35 cellular contexts compared by ENCODE assay signal in the genomic region with DNA sequence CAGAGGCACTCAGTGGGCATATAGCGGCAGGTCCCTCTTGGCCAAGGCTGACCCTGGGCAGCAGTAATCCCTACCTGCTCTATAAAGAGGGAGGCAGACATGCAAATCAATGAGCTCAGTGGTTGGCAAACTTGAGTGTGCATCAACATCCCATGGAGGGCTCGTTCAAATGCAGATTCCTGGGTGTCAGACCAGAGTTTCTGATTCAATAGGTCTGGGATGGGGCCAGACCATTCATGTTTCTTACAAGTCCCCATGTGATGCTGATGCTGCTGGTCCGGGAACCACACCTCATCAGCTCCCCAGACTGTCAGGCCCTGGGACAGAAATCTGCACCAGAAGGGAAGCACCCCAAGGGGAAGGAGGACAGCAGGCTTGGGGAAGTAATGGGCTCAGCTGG.
"Had no signal": no experiment of that assay in that cellular context is flagged by ENCODE, and none has a peak within 500 bp of the region (broad histone marks: within the 10 kb centered on the region; RNA-seq: fewer than 3 reads in every experiment).

No MANE protein-coding gene starts in this region.

- H3K4me1 ChIP-seq: adrenal gland, breast epithelium had no signal

- H3K4me3 Mint-ChIP-seq: activated CD4-positive, alpha-beta memory T cell treated with anti-CD3 and anti-CD28 coated beads, Interleukin-2, amount 10 ng/mL, durations not matched to agents 7 days and 5 days; activated CD4-positive, alpha-beta T cell treated with anti-CD3 and anti-CD28 coated beads for 36 hours; activated CD4-positive, alpha-beta T cell treated with anti-CD3 and anti-CD28 coated beads, Interleukin-2, amount 10 ng/mL, durations not matched to agents 7 days and 5 days; activated naive CD4-positive, alpha-beta T cell treated with anti-CD3 and anti-CD28 coated beads for 36 hours; activated naive CD8-positive, alpha-beta T cell treated with anti-CD3 and anti-CD28 coated beads for 36 hours; activated T-cell treated with anti-CD3 and anti-CD28 coated beads, Interleukin-2, amount 50 U/mL, for 4 hours; activated T-cell treated with anti-CD3 and anti-CD28 coated beads, Interleukin-2, amount 50 U/mL, for 72 hours; activated T-helper 1 cell treated with anti-CD3 and anti-CD28 coated beads, Interleukin-12 subunit alpha, Interleukin-12 subunit beta, Interleukin-2, Interleukin-4 antibody, amounts not matched to agents 30 ng/mL and 10 ng/mL and 1 ng/mL, durations not matched to agents 14 hours and 24 hours and 36 hours; activated T-helper 17 cell treated with anti-CD3 and anti-CD28 coated beads, Interleukin-2, amount 50 U/mL, for 72 hours; T-helper 1 cell treated with Interleukin-12 subunit alpha and Interleukin-12 subunit beta and Interleukin-4 antibody, amounts not matched to agents 30 μg/mL and 1 μg/mL, for 36 hours; T-helper 2 cell treated with Interferon-gamma antibody and Interleukin-4, amounts not matched to agents 5 μg/mL and 100 μg/mL, for 36 hours had no signal

- H3K27ac Mint-ChIP-seq: activated CD4-positive, alpha-beta memory T cell treated with anti-CD3 and anti-CD28 coated beads, Interleukin-2, amount 10 ng/mL, durations not matched to agents 7 days and 5 days; activated CD4-positive, alpha-beta T cell treated with anti-CD3 and anti-CD28 coated beads for 36 hours; activated CD4-positive, alpha-beta T cell treated with anti-CD3 and anti-CD28 coated beads, Interleukin-2, amount 10 ng/mL, durations not matched to agents 7 days and 5 days; activated naive CD4-positive, alpha-beta T cell treated with anti-CD3 and anti-CD28 coated beads for 36 hours; activated naive CD8-positive, alpha-beta T cell treated with anti-CD3 and anti-CD28 coated beads for 36 hours; activated T-cell treated with anti-CD3 and anti-CD28 coated beads, Interleukin-2, amount 50 U/mL, for 72 hours; activated T-helper 1 cell treated with anti-CD3 and anti-CD28 coated beads, Interleukin-12 subunit alpha, Interleukin-12 subunit beta, Interleukin-2, Interleukin-4 antibody, amounts not matched to agents 30 ng/mL and 10 ng/mL and 1 ng/mL, durations not matched to agents 14 hours and 24 hours and 36 hours; activated T-helper 17 cell treated with anti-CD3 and anti-CD28 coated beads, Interleukin-2, amount 50 U/mL, for 72 hours; T-helper 1 cell treated with Interleukin-12 subunit alpha and Interleukin-12 subunit beta and Interleukin-4 antibody, amounts not matched to agents 30 μg/mL and 1 μg/mL, for 36 hours; T-helper 2 cell treated with Interferon-gamma antibody and Interleukin-4, amounts not matched to agents 5 μg/mL and 100 μg/mL, for 36 hours had no signal

- H3K36me3 ChIP-seq: adrenal gland, brain microvascular endothelial cell, breast epithelium had no signal

- H3K36me3 Mint-ChIP-seq: activated naive CD4-positive, alpha-beta T cell treated with anti-CD3 and anti-CD28 coated beads, Interleukin-2, amount 50 U/mL, for 72 hours; activated naive CD8-positive, alpha-beta T cell treated with anti-CD3 and anti-CD28 coated beads for 36 hours had no signal

- H3K9me3 ChIP-seq: adrenal gland, body of pancreas, breast epithelium had no signal

- H3K4me1 Mint-ChIP-seq: activated CD4-positive, alpha-beta memory T cell treated with anti-CD3 and anti-CD28 coated beads, Interleukin-2, amount 10 ng/mL, durations not matched to agents 7 days and 5 days; activated CD4-positive, alpha-beta T cell treated with anti-CD3 and anti-CD28 coated beads for 36 hours; activated CD4-positive, alpha-beta T cell treated with anti-CD3 and anti-CD28 coated beads, Interleukin-2, amount 10 ng/mL, durations not matched to agents 7 days and 5 days; activated naive CD8-positive, alpha-beta T cell treated with anti-CD3 and anti-CD28 coated beads for 36 hours; activated T-helper 17 cell treated with anti-CD3 and anti-CD28 coated beads, Interleukin-2, amount 50 U/mL, for 72 hours had no signal

- DNase-seq: activated CD4-positive, alpha-beta memory T cell treated with anti-CD3 and anti-CD28 coated beads, Interleukin-2, amount 10 ng/mL, durations not matched to agents 7 days and 5 days; activated CD4-positive, alpha-beta T cell treated with anti-CD3 and anti-CD28 coated beads for 1 hour; activated CD4-positive, alpha-beta T cell treated with anti-CD3 and anti-CD28 coated beads for 36 hours; activated CD4-positive, alpha-beta T cell treated with anti-CD3 and anti-CD28 coated beads for 48 hours; activated CD4-positive, alpha-beta T cell treated with anti-CD3 and anti-CD28 coated beads, Interleukin-2, amount 10 ng/mL, durations not matched to agents 7 days and 5 days; activated CD4-positive, alpha-beta T cell treated with anti-CD3 and anti-CD28 coated beads, Interleukin-2, amount 50 U/mL, for 48 hours; activated CD4-positive, CD25-positive, alpha-beta regulatory T cell; activated CD8-positive, alpha-beta memory T cell treated with anti-CD3 and anti-CD28 coated beads, Interleukin-2, amount 50 U/mL, for 4 hours; activated effector memory CD4-positive, alpha-beta T cell treated with anti-CD3 and anti-CD28 coated beads, Interleukin-2, amount 50 U/mL, for 16 hours; activated gamma-delta T cell treated with Interleukin-2 at 50 U/mL for 16 hours; activated naive CD4-positive, alpha-beta T cell; activated naive CD4-positive, alpha-beta T cell treated with anti-CD3 and anti-CD28 coated beads for 36 hours; activated naive CD4-positive, alpha-beta T cell treated with anti-CD3 and anti-CD28 coated beads, Interleukin-2, amount 50 U/mL, for 16 hours; activated naive CD8-positive, alpha-beta T cell treated with anti-CD3 and anti-CD28 coated beads for 36 hours; activated T-cell treated with anti-CD3 and anti-CD28 coated beads for 4 hours; activated T-cell treated with anti-CD3 and anti-CD28 coated beads, Interleukin-2, amount 50 U/mL, for 1 hour; activated T-cell treated with anti-CD3 and anti-CD28 coated beads, Interleukin-2, amount 50 U/mL, for 4 hours; activated T-cell treated with anti-CD3 and anti-CD28 coated beads, Interleukin-2, amount 50 U/mL, for 72 hours; adrenal gland; amniotic stem cell; body of pancreas; brain microvascular endothelial cell; central memory CD4-positive, alpha-beta T cell; SW 1271; T-helper 1 cell; T-helper 2 cell; T-helper 9 cell had no signal

- ATAC-seq: activated CD4-positive, alpha-beta T cell treated with anti-CD3 and anti-CD28 coated beads for 36 hours; activated CD4-positive, CD25-positive, alpha-beta regulatory T cell treated with anti-CD3 and anti-CD28 coated beads, Interleukin-2, amount 50 U/mL, for 24 hours; activated naive CD4-positive, alpha-beta T cell treated with anti-CD3 and anti-CD28 coated beads, Interleukin-2, amount 50 U/mL, for 72 hours; activated T-cell treated with anti-CD3 and anti-CD28 coated beads, Interleukin-2, amount 50 U/mL, for 4 hours; activated T-cell treated with anti-CD3 and anti-CD28 coated beads, Interleukin-2, amount 50 U/mL, for 72 hours; activated T-helper 17 cell treated with anti-CD3 and anti-CD28 coated beads, Interleukin-2, amount 50 U/mL, for 72 hours; body of pancreas had no signal

- H3K27me3 ChIP-seq: body of pancreas, brain microvascular endothelial cell had no signal

- H3K9me3 Mint-ChIP-seq: activated CD4-positive, alpha-beta memory T cell treated with anti-CD3 and anti-CD28 coated beads, Interleukin-2, amount 10 ng/mL, durations not matched to agents 7 days and 5 days; activated CD4-positive, alpha-beta T cell treated with anti-CD3 and anti-CD28 coated beads, Interleukin-2, amount 10 ng/mL, durations not matched to agents 7 days and 5 days; activated naive CD4-positive, alpha-beta T cell treated with anti-CD3 and anti-CD28 coated beads for 36 hours; activated naive CD4-positive, alpha-beta T cell treated with anti-CD3 and anti-CD28 coated beads, Interleukin-2, amount 50 U/mL, for 72 hours; activated naive CD8-positive, alpha-beta T cell treated with anti-CD3 and anti-CD28 coated beads for 36 hours; activated T-cell treated with anti-CD3 and anti-CD28 coated beads, Interleukin-2, amount 50 U/mL, for 4 hours; activated T-cell treated with anti-CD3 and anti-CD28 coated beads, Interleukin-2, amount 50 U/mL, for 72 hours; activated T-helper 1 cell treated with anti-CD3 and anti-CD28 coated beads, Interleukin-12 subunit alpha, Interleukin-12 subunit beta, Interleukin-2, Interleukin-4 antibody, amounts not matched to agents 30 ng/mL and 10 ng/mL and 1 ng/mL, durations not matched to agents 14 hours and 24 hours and 36 hours; activated T-helper 17 cell treated with anti-CD3 and anti-CD28 coated beads, Interleukin-2, amount 50 U/mL, for 72 hours; T-helper 1 cell treated with Interleukin-12 subunit alpha and Interleukin-12 subunit beta and Interleukin-4 antibody, amounts not matched to agents 30 μg/mL and 1 μg/mL, for 36 hours; T-helper 2 cell treated with Interferon-gamma antibody and Interleukin-4, amounts not matched to agents 5 μg/mL and 100 μg/mL, for 36 hours had no signal

- H3K27ac ChIP-seq: adrenal gland, body of pancreas, brain microvascular endothelial cell, breast epithelium, VCaP had no signal

- H3K27me3 Mint-ChIP-seq: activated naive CD8-positive, alpha-beta T cell treated with anti-CD3 and anti-CD28 coated beads for 36 hours had no signal

- H3K4me3 ChIP-seq: adrenal gland, body of pancreas, breast epithelium had no signal
